Comparison of ENCODE assay signal across 1 cellular context in genomic region chr6:160258346-160259142, GRCh38.
TF ChIP-seq lines count a peak whose summit lies in the region.

Gene SLC22A2 (minus strand): TSS chr6:160258821. CDS start chr6:160258757, 64 bp downstream.

TF ChIP-seq in HepG2, 621 proteins besides CTCF, POLR2A, EP300 and RAD21:
- TF ChIP-seq TOPORS (CRISPR knock-in tag; IDR thresholded peaks at IDR 0.05): no peak
- TF ChIP-seq NRL (CRISPR knock-in tag; IDR thresholded peaks at IDR 0.05; ENCODE audit: borderline replicate concordance): 0 out of 2 replicates have a peak, but pooled peaks have one; percentile 32
- TF ChIP-seq PCBP2 (optimal IDR thresholded peaks at IDR 0.05; ENCODE audit: low read depth, low read length, poor library complexity, severe bottlenecking): no peak
- no peak for TF ChIP-seq SUZ12 (IDR thresholded peaks at IDR 0.05; ENCODE audit: low read depth, low read length)
- TF ChIP-seq RBFOX2 (IDR thresholded peaks at IDR 0.05; ENCODE audit: low read depth, low read length): no peak
- no peak for TF ChIP-seq GABPA (IDR thresholded peaks at IDR 0.05; ENCODE audit: low read depth, low read length)
- TF ChIP-seq GABPA (CRISPR knock-in tag; IDR thresholded peaks at IDR 0.05; ENCODE audit: low read depth): no peak
- no peak for TF ChIP-seq ATAD3A (CRISPR knock-in tag; IDR thresholded peaks at IDR 0.05)
TF ChIP-seq in HepG2: peak in this region for 1.
